12 cellular contexts compared by ENCODE assay signal in the genomic region with DNA sequence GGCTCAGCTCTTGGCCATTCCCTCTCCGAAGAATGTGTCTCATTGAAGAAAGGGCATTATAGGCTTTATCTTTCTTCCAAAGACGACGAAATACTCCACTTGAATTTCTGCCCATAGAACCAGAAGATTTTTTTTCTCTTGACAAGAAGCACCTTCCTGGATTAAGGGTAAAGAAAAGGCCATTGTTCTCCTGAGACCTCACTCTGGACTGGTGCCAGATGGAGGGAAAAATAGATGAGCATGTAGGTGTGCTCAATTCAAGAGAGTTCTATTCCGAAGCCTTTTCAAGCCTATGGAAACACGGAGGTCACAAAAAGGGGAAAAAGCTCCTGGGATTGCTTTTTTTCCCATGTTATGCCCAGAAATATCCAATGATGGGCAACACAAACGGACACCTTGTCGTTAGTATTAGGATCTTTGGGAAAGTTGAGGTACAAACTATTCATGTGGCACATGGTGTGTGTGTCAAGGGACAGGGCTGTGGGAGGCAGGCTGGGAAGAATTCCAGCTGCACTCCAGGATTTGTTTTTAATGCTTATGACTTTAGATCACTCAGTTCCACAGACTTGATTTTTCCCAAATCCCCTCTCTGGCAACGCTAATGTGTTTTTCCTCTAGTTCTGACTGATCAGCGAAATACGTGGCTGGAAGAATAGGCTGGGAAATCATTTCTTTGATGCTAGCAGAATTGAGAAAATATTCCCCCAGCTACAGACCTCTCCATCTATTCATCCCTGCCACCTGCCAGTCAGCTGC.
A peak's percentile ranks its signal among the peaks of the same experiment; 100 is the strongest.
DNase-seq lines count a peak whose midpoint lies in the region; ATAC-seq, FAIRE-seq and TF ChIP-seq lines count a peak whose summit lies in the region.
"Had no signal": no experiment of that assay in that cellular context is flagged by ENCODE, and none has a peak within 500 bp of the region (broad histone marks: within the 10 kb centered on the region; RNA-seq: fewer than 3 reads in every experiment).

No MANE protein-coding gene starts in this region.

- no peak for TF ChIP-seq RAD21 in K562 (CRISPR knock-in tag; conservative IDR thresholded peaks at IDR 0.05 in 1 of 2, IDR thresholded peaks at IDR 0.05 in 1 of 2)

- no peaks in the 10 kb centered on the region; the same call in 2 of the 3 replicates for H3K36me3 ChIP-seq in K562 (ENCODE audit: control insufficient read depth, insufficient read depth, low read length)
- H3K36me3 ChIP-seq in Peyer's patch: no peaks in the 10 kb centered on the region

- H3K4me1 ChIP-seq in K562 (replicated peaks in 1 of 2; ENCODE audit: control insufficient read depth in 2 of 2, insufficient read depth in 2 of 2, low read length in 2 of 2) (peaks cover 0 to 3% of the 10 kb centered on the region in 2 experiments; a peak in 1 of 5 replicates), Peyer's patch (peaks cover 0 to 16% (median 0%) of the 10 kb centered on the region in 4 donors)

- TF ChIP-seq POLR2A in K562 (conservative IDR thresholded peaks at IDR 0.05): no peak
- no peak for TF ChIP-seq POLR2A in Peyer's patch (IDR thresholded peaks at IDR 0.05)

- intact Hi-C loops in K562 (cut with micrococcal nuclease): no loop called here
- intact Hi-C loops in left colon (cut with DNase I, micrococcal nuclease): no loop called here

- H3K4me3 ChIP-seq in AG10803 (ENCODE audit: low read length): no peak overlapping the region
- H3K4me3 ChIP-seq in K562: no peak overlapping the region
- H3K4me3 ChIP-seq in Peyer's patch: no peak overlapping the region

- no peak for ATAC-seq in K562
- peak; percentile 44 for ATAC-seq in left colon
- ATAC-seq in HG03039 (IDR thresholded peaks at IDR 0.05; ENCODE audit: unreplicated experiment): no peak
- ATAC-seq: stimulated activated naive CD8-positive, alpha-beta T cell treated with anti-CD3 and anti-CD28 coated beads, Interleukin-15, Interleukin-2, amounts not matched to agents 100 U/mL and 50 U/mL, for 24 hours had no signal

- POLR2A ChIA-PET in K562 (lab: Yijun Ruan, JAX): no interaction called here

- 26% methylated on average over 10 of the region's 10 CpGs for WGBS in K562 (ENCODE audit: insufficient coverage, low coverage, missing lambda C conversion rate)

- no peak for TF ChIP-seq EP300 in K562 (IDR thresholded peaks at IDR 0.05; ENCODE audit: low read length)

- CTCF ChIA-PET in K562 (lab: Yijun Ruan, JAX; ENCODE audit: low intra/inter-chr PET ratio): no interaction called here

- in situ Hi-C loops in K562 (cut with MboI): no loop called here

- H3K9ac ChIP-seq in K562 (ENCODE audit: insufficient read depth in 1 of 2, low read depth in 2 of 2, low read length in 2 of 2): no peak overlapping the region

- H3K27me3 ChIP-seq in K562 (ENCODE audit: control insufficient read depth in 2 of 2, insufficient read depth in 2 of 2, low read length in 2 of 2) (no peaks in the 10 kb centered on the region), Peyer's patch (no peaks in the 10 kb centered on the region)

- no peak for TF ChIP-seq CTCF in AG10803 (conservative IDR thresholded peaks at IDR 0.05; ENCODE audit: low read length)
- no peak for TF ChIP-seq CTCF in K562 (IDR thresholded peaks at IDR 0.05 in 2 of 3, conservative IDR thresholded peaks at IDR 0.05 in 1 of 3; ENCODE audit: insufficient read depth in 2 of 3, low read depth in 1 of 3, low read length in 3 of 3)
- no peak for TF ChIP-seq CTCF in Peyer's patch (IDR thresholded peaks at IDR 0.05)

- no peaks in the 10 kb centered on the region for H3K9me1 ChIP-seq in K562 (ENCODE audit: control insufficient read depth, insufficient read depth, low read length)

- no peak overlapping the region for H3K4me2 ChIP-seq in K562 (ENCODE audit: insufficient read depth, low read length)

- BruUV-seq in K562 (replicated peaks; lab: Mats Ljungman, UMichigan): no TSS peak

- peak; percentile 6 for DNase-seq in AG10803 (ENCODE audit: low read depth)
- peak; percentile 64 for DNase-seq in NCI-H128 (lab: John Stamatoyannopoulos, UW; ENCODE audit: unreplicated experiment)
- DNase-seq in K562 (ENCODE audit: extremely low read depth in 1 of 4, low spot score in 3 of 4): no peak
- no peak for DNase-seq in left colon
- DNase-seq in NK-92 treated with Interleukin-12 subunit alpha and Interleukin-12 subunit beta, amount 100 ng/mL, for 24 hours (lab: John Stamatoyannopoulos, UW): no peak
- no peak for DNase-seq in T-helper 9 cell
- DNase-seq in Peyer's patch: no peak
- DNase-seq: AML-193; hippocampal formation; stimulated activated naive CD8-positive, alpha-beta T cell treated with anti-CD3 and anti-CD28 coated beads, Interleukin-15, Interleukin-2, amounts not matched to agents 100 U/mL and 50 U/mL, for 24 hours had no signal

- no peak for FAIRE-seq in K562 (lab: Jason Lieb, UNC)
- FAIRE-seq: colon had no signal

- H3K9me3 ChIP-seq in K562 (replicated peaks; ENCODE audit: control insufficient read depth, insufficient read depth, low read depth, low read length) (no peaks in the 10 kb centered on the region), Peyer's patch (no peaks in the 10 kb centered on the region)

- H4K20me1 ChIP-seq in K562 (replicated peaks; ENCODE audit: control insufficient read depth, insufficient read depth, low read length): no peaks in the 10 kb centered on the region; the same call in 1 of the 2 replicates

- H2AFZ ChIP-seq in K562 (ENCODE audit: low read depth, low read length): no peak overlapping the region

- no peaks in the 10 kb centered on the region for H3K79me2 ChIP-seq in K562 (ENCODE audit: control insufficient read depth, insufficient read depth, low read length)

- H3K27ac ChIP-seq in K562 (ENCODE audit: extremely low read depth, low read depth, low read length) (no peak overlapping the region), Peyer's patch (no peak overlapping the region)

TF ChIP-seq in K562, 482 proteins besides CTCF, POLR2A, EP300 and RAD21:
- TF ChIP-seq NFIC (IDR thresholded peaks at IDR 0.05) (peak; percentile 27; the same call in 1 of the 2 replicates), POLR3A (IDR thresholded peaks at IDR 0.05; ENCODE audit: borderline replicate concordance, extremely low read depth, insufficient read depth, insufficient read length) (no peak), SUPT5H (IDR thresholded peaks at IDR 0.05) (no peak), ZNF316 (IDR thresholded peaks at IDR 0.05) (peak; percentile 31; the same call in 1 of the 2 replicates)
- TF ChIP-seq, protein P1, sequence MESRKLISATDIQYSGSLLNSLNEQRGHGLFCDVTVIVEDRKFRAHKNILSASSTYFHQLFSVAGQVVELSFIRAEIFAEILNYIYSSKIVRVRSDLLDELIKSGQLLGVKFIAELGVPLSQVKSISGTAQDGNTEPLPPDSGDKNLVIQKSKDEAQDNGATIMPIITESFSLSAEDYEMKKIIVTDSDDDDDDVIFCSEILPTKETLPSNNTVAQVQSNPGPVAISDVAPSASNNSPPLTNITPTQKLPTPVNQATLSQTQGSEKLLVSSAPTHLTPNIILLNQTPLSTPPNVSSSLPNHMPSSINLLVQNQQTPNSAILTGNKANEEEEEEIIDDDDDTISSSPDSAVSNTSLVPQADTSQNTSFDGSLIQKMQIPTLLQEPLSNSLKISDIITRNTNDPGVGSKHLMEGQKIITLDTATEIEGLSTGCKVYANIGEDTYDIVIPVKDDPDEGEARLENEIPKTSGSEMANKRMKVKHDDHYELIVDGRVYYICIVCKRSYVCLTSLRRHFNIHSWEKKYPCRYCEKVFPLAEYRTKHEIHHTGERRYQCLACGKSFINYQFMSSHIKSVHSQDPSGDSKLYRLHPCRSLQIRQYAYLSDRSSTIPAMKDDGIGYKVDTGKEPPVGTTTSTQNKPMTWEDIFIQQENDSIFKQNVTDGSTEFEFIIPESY (CRISPR knock-in tag; IDR thresholded peaks at IDR 0.05): no peak
TF ChIP-seq in K562: peak in this region for 2.

Comparison
In these comparisons a context has a peak if more than half of its experiments do, and no peak if none do; other contexts are left out.
1. DNase-seq: peak in AG10803 (single experiment) and NCI-H128 (single experiment); none in K562 (0 of 4), left colon (0 of 2), NK-92 treated with Interleukin-12 subunit alpha and Interleukin-12 subunit beta, amount 100 ng/mL, for 24 hours (single experiment), T-helper 9 cell (single experiment) and Peyer's patch (0 of 3).